Comparison of ENCODE assay signal across 23 cellular contexts in genomic region chr4:142554412-142554811, GRCh38.
DNase-seq lines count a peak whose midpoint lies in the region; ATAC-seq and TF ChIP-seq lines count a peak whose summit lies in the region.
"Had no signal": no experiment of that assay in that cellular context is flagged by ENCODE, and none has a peak within 500 bp of the region (broad histone marks: within the 10 kb centered on the region; RNA-seq: fewer than 3 reads in every experiment).

No MANE protein-coding gene starts in this region.

- no peak overlapping the region for H3K27ac ChIP-seq in CD4-positive, alpha-beta memory T cell (ENCODE audit: low read depth, low read length)
- H3K27ac ChIP-seq in mesenchymal stem cell (ENCODE audit: low read length, poor library complexity, severe bottlenecking): no peak overlapping the region
- H3K27ac ChIP-seq in gastrocnemius medialis: no peak overlapping the region
- H3K27ac ChIP-seq: GM23248, RWPE1, SK-N-MC had no signal

- no peak for TF ChIP-seq POLR2A in gastrocnemius medialis (IDR thresholded peaks at IDR 0.05)

- POLR2A ChIA-PET in activated CD4-positive, alpha-beta T cell treated with anti-CD3 and anti-CD28 coated beads for 36 hours (lab: Charles Lee): no interaction called here
- POLR2A ChIA-PET in CD4-positive, alpha-beta memory T cell (lab: Charles Lee; ENCODE audit: partially characterized antibody): interaction anchor here (1.0 to 3.8 kb wide), 4 partner anchors 11 to 199 kb away, joined by 3 to 30 read pairs (median 10); no protein-coding TSS in a partner anchor

- no peak overlapping the region for H3K4ac ChIP-seq in mesenchymal stem cell (ENCODE audit: low read depth in 1 of 2, low read length in 2 of 2)

- no peak for ATAC-seq in activated CD4-positive, alpha-beta T cell treated with anti-CD3 and anti-CD28 coated beads for 36 hours
- no peak for ATAC-seq in gastrocnemius medialis

- peaks cover 9% of the 10 kb centered on the region for H3K36me3 Mint-ChIP-seq in activated CD4-positive, alpha-beta T cell treated with anti-CD3 and anti-CD28 coated beads for 36 hours (ENCODE audit: low read depth)
- H3K36me3 Mint-ChIP-seq in CD4-positive, alpha-beta memory T cell: peaks cover 0 to 4% of the 10 kb centered on the region in 2 donors

- H2AFZ ChIP-seq in mesenchymal stem cell (ENCODE audit: low read depth, low read length): no peak overlapping the region
- H2AFZ ChIP-seq: GM23248 had no signal

- no peak overlapping the region for H3K23ac ChIP-seq in mesenchymal stem cell (ENCODE audit: low read length in 2 of 2)

- DNase-seq in activated CD4-positive, alpha-beta T cell treated with anti-CD3 and anti-CD28 coated beads for 36 hours: no peak
- DNase-seq in activated CD4-positive, alpha-beta T cell treated with anti-CD3 and anti-CD28 coated beads, Interleukin-2, amount 50 U/mL, for 1 hour: no peak
- no peak for DNase-seq in CD4-positive, alpha-beta memory T cell
- DNase-seq in NCI-H82 treated with DMSO at 0.1 percent for 48 hours (lab: John Stamatoyannopoulos, UW; ENCODE audit: unreplicated experiment): peak; percentile 30
- no peak for DNase-seq in mesenchymal stem cell
- no peak for DNase-seq in DMS53 (lab: John Stamatoyannopoulos, UW)
- no peak for DNase-seq in COR-L47 (lab: John Stamatoyannopoulos, UW)
- no peak for DNase-seq in gastrocnemius medialis
- DNase-seq: AML-193; C1 segment of cervical spinal cord; DMS79 treated with DMSO at 0.1 percent for 48 hours; GM23248; HCEC 1CT; KG1; NCI-H1092; NCI-H1436; NCI-H187 treated with DMSO at 0.1 percent for 48 hours; NCI-H2107; NCI-H446 treated with DMSO at 0.1 percent for 48 hours; NK-92 treated with Interleukin-12 subunit alpha and Interleukin-12 subunit beta, amount 100 ng/mL, for 24 hours; SHP77 treated with DMSO at 0.1 percent for 48 hours had no signal

- no peaks in the 10 kb centered on the region for H3K27me3 ChIP-seq in CD4-positive, alpha-beta memory T cell (ENCODE audit: insufficient read depth, low read length)
- no peaks in the 10 kb centered on the region for H3K27me3 ChIP-seq in mesenchymal stem cell (ENCODE audit: control insufficient read depth in 1 of 2, insufficient read depth in 1 of 2, low read length in 2 of 2)
- no peaks in the 10 kb centered on the region for H3K27me3 ChIP-seq in gastrocnemius medialis

- in situ Hi-C loops in gastrocnemius medialis (cut with MboI; ENCODE audit: low sequenced_read_pairs in 4 of 4): no loop called here

- CTCF ChIA-PET in activated CD4-positive, alpha-beta T cell treated with anti-CD3 and anti-CD28 coated beads for 36 hours (lab: Charles Lee): interaction anchor here (1.1 kb wide), 2 partner anchors 93 to 434 kb away, joined by 3 read pairs; no protein-coding TSS in a partner anchor
- CTCF ChIA-PET in CD4-positive, alpha-beta memory T cell (lab: Charles Lee; ENCODE audit: partially characterized antibody): interaction anchor here (2.1 kb wide), 1 partner anchor 12 kb away, joined by 8 read pairs; no protein-coding TSS in a partner anchor

- H3K27ac Mint-ChIP-seq in activated CD4-positive, alpha-beta T cell treated with anti-CD3 and anti-CD28 coated beads for 36 hours: peak overlapping the region; percentile 76
- peak overlapping the region in 4 of 7 donors; percentile 2 to 43 (median 2) for H3K27ac Mint-ChIP-seq in CD4-positive, alpha-beta memory T cell

- no CpG with 5 or more reads among the region's 1 CpG for WGBS in mesenchymal stem cell

- no peak overlapping the region for H2BK12ac ChIP-seq in mesenchymal stem cell (ENCODE audit: low read length in 2 of 2)

- H3K4me2 ChIP-seq in mesenchymal stem cell (ENCODE audit: low read length, poor library complexity, severe bottlenecking): no peak overlapping the region

- H3K9me3 Mint-ChIP-seq in activated CD4-positive, alpha-beta T cell treated with anti-CD3 and anti-CD28 coated beads for 36 hours (ENCODE audit: low read depth): peaks cover 2% of the 10 kb centered on the region
- peaks cover 0 to 3% (median 0%) of the 10 kb centered on the region in 8 donors for H3K9me3 Mint-ChIP-seq in CD4-positive, alpha-beta memory T cell

- H4K8ac ChIP-seq in mesenchymal stem cell (ENCODE audit: low read length): no peak overlapping the region

- H3K9ac ChIP-seq in mesenchymal stem cell (ENCODE audit: low read length): no peak overlapping the region
- H3K9ac ChIP-seq: GM23248 had no signal

- no peak overlapping the region for H2BK5ac ChIP-seq in mesenchymal stem cell (ENCODE audit: low read depth, low read length, poor library complexity, severe bottlenecking)

- H3K4me1 ChIP-seq in CD4-positive, alpha-beta memory T cell (ENCODE audit: insufficient read depth, low read length): peaks cover 86% of the 10 kb centered on the region
- H3K4me1 ChIP-seq in mesenchymal stem cell (ENCODE audit: control insufficient read depth, insufficient read depth, low read depth, low read length) (peaks cover 2% of the 10 kb centered on the region), gastrocnemius medialis (no peaks in the 10 kb centered on the region)

- no peak overlapping the region for H3K18ac ChIP-seq in mesenchymal stem cell (ENCODE audit: low read depth in 1 of 2, low read length in 2 of 2)

- no peak for TF ChIP-seq CTCF in gastrocnemius medialis (IDR thresholded peaks at IDR 0.05 in 4 of 5, conservative IDR thresholded peaks at IDR 0.05 in 1 of 5)

- H3K27me3 Mint-ChIP-seq in activated CD4-positive, alpha-beta T cell treated with anti-CD3 and anti-CD28 coated beads for 36 hours: no peaks in the 10 kb centered on the region
- H3K27me3 Mint-ChIP-seq in CD4-positive, alpha-beta memory T cell: no peaks in the 10 kb centered on the region

- H2BK120ac ChIP-seq in mesenchymal stem cell (ENCODE audit: low read depth, low read length): no peak overlapping the region

- H3K9me3 ChIP-seq in CD4-positive, alpha-beta memory T cell (ENCODE audit: control insufficient read depth in 1 of 2, low read length in 2 of 2): no peaks in the 10 kb centered on the region
- H3K9me3 ChIP-seq in mesenchymal stem cell (ENCODE audit: control insufficient read depth, low read length) (no peaks in the 10 kb centered on the region), gastrocnemius medialis (no peaks in the 10 kb centered on the region)

- no peak overlapping the region for H3K4me3 ChIP-seq in CD4-positive, alpha-beta memory T cell (ENCODE audit: low read length in 2 of 2)
- H3K4me3 ChIP-seq in mesenchymal stem cell (ENCODE audit: insufficient read depth in 1 of 2, low read depth in 1 of 2, low read length in 2 of 2) (no peak overlapping the region), gastrocnemius medialis (no peak overlapping the region)
- H3K4me3 ChIP-seq: GM23248, SK-N-MC had no signal

- H2AK5ac ChIP-seq in mesenchymal stem cell (ENCODE audit: low read length, severe bottlenecking): peak overlapping the region; percentile 24

- intact Hi-C loops in activated CD4-positive, alpha-beta T cell treated with anti-CD3 and anti-CD28 coated beads for 36 hours (cut with DNase I, micrococcal nuclease): loop anchor here (5.0 kb wide), 4 partner anchors 147 to 263 kb away; no protein-coding TSS in a partner anchor
- intact Hi-C loops in CD4-positive, alpha-beta memory T cell (cut with micrococcal nuclease): no loop called here
- intact Hi-C loops in gastrocnemius medialis (cut with DNase I; ENCODE audit: low total_unique reads): no loop called here

- no peak overlapping the region for H2BK15ac ChIP-seq in mesenchymal stem cell (ENCODE audit: low read depth, poor library complexity, severe bottlenecking)

- no peak overlapping the region for H3K4me3 Mint-ChIP-seq in activated CD4-positive, alpha-beta T cell treated with anti-CD3 and anti-CD28 coated beads for 36 hours
- H3K4me3 Mint-ChIP-seq in CD4-positive, alpha-beta memory T cell: peak overlapping the region in 2 of 8 donors; percentile 5 to 57

- no peak overlapping the region for H4K91ac ChIP-seq in mesenchymal stem cell (ENCODE audit: low read length)

- no peaks in the 10 kb centered on the region for H3K79me1 ChIP-seq in mesenchymal stem cell (replicated peaks; ENCODE audit: low read length, poor library complexity, severe bottlenecking)

- H3K14ac ChIP-seq in mesenchymal stem cell (ENCODE audit: low read length in 2 of 2): no peak overlapping the region

- H3K4me1 Mint-ChIP-seq in activated CD4-positive, alpha-beta T cell treated with anti-CD3 and anti-CD28 coated beads for 36 hours: peaks cover 90% of the 10 kb centered on the region
- peaks cover 64 to 93% (median 72%) of the 10 kb centered on the region in 4 donors for H3K4me1 Mint-ChIP-seq in CD4-positive, alpha-beta memory T cell

- no peaks in the 10 kb centered on the region for H3K36me3 ChIP-seq in CD4-positive, alpha-beta memory T cell (ENCODE audit: insufficient read depth, low read length)
- H3K36me3 ChIP-seq in mesenchymal stem cell (ENCODE audit: control insufficient read depth in 1 of 2, insufficient read depth in 2 of 2, low read depth in 1 of 2, low read length in 2 of 2): no peaks in the 10 kb centered on the region
- H3K36me3 ChIP-seq in gastrocnemius medialis: no peaks in the 10 kb centered on the region

Comparison
In these comparisons a context has a peak if more than half of its experiments do, and no peak if none do; other contexts are left out.
1. intact Hi-C loops: an anchor here in activated CD4-positive, alpha-beta T cell treated with anti-CD3 and anti-CD28 coated beads for 36 hours (5.0 kb wide); none called in CD4-positive, alpha-beta memory T cell and gastrocnemius medialis.